Comparison of ENCODE assay signal across 1 cellular context in the genomic region with DNA sequence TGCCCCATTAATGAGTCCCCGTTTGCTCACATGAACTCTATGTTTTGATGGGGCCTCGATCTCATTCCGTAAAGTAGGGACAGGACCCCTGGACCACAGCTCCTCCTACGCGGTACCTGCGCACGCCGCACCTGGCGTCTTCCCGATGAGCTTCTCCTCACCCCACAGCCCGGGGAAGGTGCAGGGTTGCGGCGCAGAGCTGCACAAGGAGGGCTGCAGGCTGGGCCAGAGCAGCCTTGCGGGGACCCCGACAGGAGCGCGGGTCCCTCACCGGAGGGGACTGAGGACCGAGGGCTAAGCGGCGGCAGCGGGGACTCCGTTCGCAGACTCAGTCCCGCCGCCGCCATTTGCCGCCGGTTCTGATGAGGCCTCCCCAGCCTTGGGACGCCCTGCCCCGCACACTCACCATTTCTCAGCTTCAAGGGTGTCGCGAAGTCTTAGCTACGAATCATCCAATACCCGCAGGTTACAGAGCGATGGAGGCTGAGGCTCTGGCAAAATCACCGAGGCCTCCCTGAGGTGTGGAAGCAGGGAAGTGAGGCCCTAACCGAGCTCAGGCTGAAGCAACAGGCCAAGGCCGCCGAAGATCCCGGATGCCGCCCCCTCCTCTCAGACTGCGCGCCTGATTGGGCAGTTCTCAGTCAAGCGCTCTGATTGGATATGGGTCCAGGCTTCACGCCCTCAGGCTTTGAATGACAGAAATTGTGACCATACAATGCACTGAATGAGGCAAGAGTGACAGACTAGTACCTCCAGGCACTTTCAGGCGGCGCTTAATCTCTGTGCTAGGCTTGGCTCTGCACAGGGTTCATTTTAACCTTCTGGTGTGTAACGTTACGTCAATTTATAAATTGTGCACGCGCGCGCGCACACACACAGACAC.
TF ChIP-seq lines count a peak whose summit lies in the region.

No MANE protein-coding gene starts in this region.

TF ChIP-seq in HepG2, 621 proteins besides CTCF, POLR2A, EP300 and RAD21 (continued from another document and continues in another):
- TF ChIP-seq, protein P1, sequence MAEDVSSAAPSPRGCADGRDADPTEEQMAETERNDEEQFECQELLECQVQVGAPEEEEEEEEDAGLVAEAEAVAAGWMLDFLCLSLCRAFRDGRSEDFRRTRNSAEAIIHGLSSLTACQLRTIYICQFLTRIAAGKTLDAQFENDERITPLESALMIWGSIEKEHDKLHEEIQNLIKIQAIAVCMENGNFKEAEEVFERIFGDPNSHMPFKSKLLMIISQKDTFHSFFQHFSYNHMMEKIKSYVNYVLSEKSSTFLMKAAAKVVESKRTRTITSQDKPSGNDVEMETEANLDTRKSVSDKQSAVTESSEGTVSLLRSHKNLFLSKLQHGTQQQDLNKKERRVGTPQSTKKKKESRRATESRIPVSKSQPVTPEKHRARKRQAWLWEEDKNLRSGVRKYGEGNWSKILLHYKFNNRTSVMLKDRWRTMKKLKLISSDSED (CRISPR knock-in tag; IDR thresholded peaks at IDR 0.05), result no peak
- TF ChIP-seq, protein P2, sequence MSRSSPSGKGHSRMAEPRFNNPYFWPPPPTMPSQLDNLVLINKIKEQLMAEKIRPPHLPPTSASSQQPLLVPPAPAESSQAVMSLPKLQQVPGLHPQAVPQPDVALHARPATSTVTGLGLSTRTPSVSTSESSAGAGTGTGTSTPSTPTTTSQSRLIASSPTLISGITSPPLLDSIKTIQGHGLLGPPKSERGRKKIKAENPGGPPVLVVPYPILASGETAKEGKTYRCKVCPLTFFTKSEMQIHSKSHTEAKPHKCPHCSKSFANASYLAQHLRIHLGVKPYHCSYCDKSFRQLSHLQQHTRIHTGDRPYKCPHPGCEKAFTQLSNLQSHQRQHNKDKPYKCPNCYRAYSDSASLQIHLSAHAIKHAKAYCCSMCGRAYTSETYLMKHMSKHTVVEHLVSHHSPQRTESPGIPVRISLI (CRISPR knock-in tag; IDR thresholded peaks at IDR 0.05; ENCODE audit: borderline replicate concordance), result no peak; the same call in 1 of the 2 replicates
- TF ChIP-seq ZBTB7A (CRISPR knock-in tag; IDR thresholded peaks at IDR 0.05) (no peak), MAFF (IDR thresholded peaks at IDR 0.05; ENCODE audit: low read depth, low read length) (0 out of 2 replicates have a peak, but pooled peaks have one; percentile 7), ZNF224 (CRISPR knock-in tag; IDR thresholded peaks at IDR 0.05) (peak; percentile 78; the same call in 1 of the 2 replicates), ZNF101 (CRISPR knock-in tag; IDR thresholded peaks at IDR 0.05; ENCODE audit: borderline replicate concordance, low read depth) (no peak), ZNF460 (CRISPR knock-in tag; IDR thresholded peaks at IDR 0.05; ENCODE audit: borderline replicate concordance) (no peak), GLI4 (CRISPR knock-in tag; IDR thresholded peaks at IDR 0.05; ENCODE audit: borderline replicate concordance) (peak; percentile 60; the same call in 1 of the 2 replicates), RFXANK (CRISPR knock-in tag; IDR thresholded peaks at IDR 0.05) (peak; percentile 65; the same call in 1 of the 2 replicates), ZNF329 (CRISPR knock-in tag; IDR thresholded peaks at IDR 0.05; ENCODE audit: low read depth) (0 out of 2 replicates have a peak, but pooled peaks have one; percentile 14), ZNF3 (CRISPR knock-in tag; IDR thresholded peaks at IDR 0.05) (peak; percentile 18), NCOA1 (CRISPR knock-in tag; IDR thresholded peaks at IDR 0.05) (no peak), KLF11 (CRISPR knock-in tag; IDR thresholded peaks at IDR 0.05) (peak; percentile 71; the same call in 1 of the 2 replicates), BHLHE40 (IDR thresholded peaks at IDR 0.05; ENCODE audit: low read length) (no peak), CHCHD3 (CRISPR knock-in tag; IDR thresholded peaks at IDR 0.05) (no peak), ZNF282 (IDR thresholded peaks at IDR 0.05; ENCODE audit: partially characterized antibody) (no peak), SP4 (CRISPR knock-in tag; IDR thresholded peaks at IDR 0.05) (peak; percentile 99), ZNF598 (CRISPR knock-in tag; IDR thresholded peaks at IDR 0.05; ENCODE audit: borderline replicate concordance) (peak; percentile 32), NFKB2 (CRISPR knock-in tag; IDR thresholded peaks at IDR 0.05; ENCODE audit: borderline replicate concordance) (peak; percentile 84; the same call in 1 of the 2 replicates), ZNF792 (CRISPR knock-in tag; IDR thresholded peaks at IDR 0.05) (peak; percentile 69; the same call in 1 of the 2 replicates), KDM5B (CRISPR knock-in tag; IDR thresholded peaks at IDR 0.05; ENCODE audit: borderline replicate concordance) (peak; percentile 90; the same call in 1 of the 2 replicates), JUND (CRISPR knock-in tag; IDR thresholded peaks at IDR 0.05) (no peak), NFRKB (IDR thresholded peaks at IDR 0.05) (no peak)
- TF ChIP-seq, protein P3, sequence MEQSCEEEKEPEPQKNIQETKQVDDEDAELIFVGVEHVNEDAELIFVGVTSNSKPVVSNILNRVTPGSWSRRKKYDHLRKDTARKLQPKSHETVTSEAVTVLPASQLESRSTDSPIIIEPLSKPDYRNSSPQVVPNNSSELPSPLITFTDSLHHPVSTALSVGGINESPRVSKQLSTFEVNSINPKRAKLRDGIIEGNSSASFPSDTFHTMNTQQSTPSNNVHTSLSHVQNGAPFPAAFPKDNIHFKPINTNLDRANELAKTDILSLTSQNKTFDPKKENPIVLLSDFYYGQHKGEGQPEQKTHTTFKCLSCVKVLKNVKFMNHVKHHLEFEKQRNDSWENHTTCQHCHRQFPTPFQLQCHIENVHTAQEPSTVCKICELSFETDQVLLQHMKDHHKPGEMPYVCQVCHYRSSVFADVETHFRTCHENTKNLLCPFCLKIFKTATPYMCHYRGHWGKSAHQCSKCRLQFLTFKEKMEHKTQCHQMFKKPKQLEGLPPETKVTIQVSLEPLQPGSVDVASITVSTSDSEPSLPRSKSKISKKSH (CRISPR knock-in tag; IDR thresholded peaks at IDR 0.05; ENCODE audit: borderline replicate concordance), result peak; percentile 91
- TF ChIP-seq, protein P4, sequence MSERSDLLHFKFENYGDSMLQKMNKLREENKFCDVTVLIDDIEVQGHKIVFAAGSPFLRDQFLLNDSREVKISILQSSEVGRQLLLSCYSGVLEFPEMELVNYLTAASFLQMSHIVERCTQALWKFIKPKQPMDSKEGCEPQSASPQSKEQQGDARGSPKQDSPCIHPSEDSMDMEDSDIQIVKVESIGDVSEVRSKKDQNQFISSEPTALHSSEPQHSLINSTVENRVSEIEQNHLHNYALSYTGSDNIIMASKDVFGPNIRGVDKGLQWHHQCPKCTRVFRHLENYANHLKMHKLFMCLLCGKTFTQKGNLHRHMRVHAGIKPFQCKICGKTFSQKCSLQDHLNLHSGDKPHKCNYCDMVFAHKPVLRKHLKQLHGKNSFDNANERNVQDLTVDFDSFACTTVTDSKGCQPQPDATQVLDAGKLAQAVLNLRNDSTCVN (CRISPR knock-in tag; IDR thresholded peaks at IDR 0.05; ENCODE audit: borderline replicate concordance), result peak; percentile 56; the same call in 1 of the 2 replicates
- TF ChIP-seq, protein P5, sequence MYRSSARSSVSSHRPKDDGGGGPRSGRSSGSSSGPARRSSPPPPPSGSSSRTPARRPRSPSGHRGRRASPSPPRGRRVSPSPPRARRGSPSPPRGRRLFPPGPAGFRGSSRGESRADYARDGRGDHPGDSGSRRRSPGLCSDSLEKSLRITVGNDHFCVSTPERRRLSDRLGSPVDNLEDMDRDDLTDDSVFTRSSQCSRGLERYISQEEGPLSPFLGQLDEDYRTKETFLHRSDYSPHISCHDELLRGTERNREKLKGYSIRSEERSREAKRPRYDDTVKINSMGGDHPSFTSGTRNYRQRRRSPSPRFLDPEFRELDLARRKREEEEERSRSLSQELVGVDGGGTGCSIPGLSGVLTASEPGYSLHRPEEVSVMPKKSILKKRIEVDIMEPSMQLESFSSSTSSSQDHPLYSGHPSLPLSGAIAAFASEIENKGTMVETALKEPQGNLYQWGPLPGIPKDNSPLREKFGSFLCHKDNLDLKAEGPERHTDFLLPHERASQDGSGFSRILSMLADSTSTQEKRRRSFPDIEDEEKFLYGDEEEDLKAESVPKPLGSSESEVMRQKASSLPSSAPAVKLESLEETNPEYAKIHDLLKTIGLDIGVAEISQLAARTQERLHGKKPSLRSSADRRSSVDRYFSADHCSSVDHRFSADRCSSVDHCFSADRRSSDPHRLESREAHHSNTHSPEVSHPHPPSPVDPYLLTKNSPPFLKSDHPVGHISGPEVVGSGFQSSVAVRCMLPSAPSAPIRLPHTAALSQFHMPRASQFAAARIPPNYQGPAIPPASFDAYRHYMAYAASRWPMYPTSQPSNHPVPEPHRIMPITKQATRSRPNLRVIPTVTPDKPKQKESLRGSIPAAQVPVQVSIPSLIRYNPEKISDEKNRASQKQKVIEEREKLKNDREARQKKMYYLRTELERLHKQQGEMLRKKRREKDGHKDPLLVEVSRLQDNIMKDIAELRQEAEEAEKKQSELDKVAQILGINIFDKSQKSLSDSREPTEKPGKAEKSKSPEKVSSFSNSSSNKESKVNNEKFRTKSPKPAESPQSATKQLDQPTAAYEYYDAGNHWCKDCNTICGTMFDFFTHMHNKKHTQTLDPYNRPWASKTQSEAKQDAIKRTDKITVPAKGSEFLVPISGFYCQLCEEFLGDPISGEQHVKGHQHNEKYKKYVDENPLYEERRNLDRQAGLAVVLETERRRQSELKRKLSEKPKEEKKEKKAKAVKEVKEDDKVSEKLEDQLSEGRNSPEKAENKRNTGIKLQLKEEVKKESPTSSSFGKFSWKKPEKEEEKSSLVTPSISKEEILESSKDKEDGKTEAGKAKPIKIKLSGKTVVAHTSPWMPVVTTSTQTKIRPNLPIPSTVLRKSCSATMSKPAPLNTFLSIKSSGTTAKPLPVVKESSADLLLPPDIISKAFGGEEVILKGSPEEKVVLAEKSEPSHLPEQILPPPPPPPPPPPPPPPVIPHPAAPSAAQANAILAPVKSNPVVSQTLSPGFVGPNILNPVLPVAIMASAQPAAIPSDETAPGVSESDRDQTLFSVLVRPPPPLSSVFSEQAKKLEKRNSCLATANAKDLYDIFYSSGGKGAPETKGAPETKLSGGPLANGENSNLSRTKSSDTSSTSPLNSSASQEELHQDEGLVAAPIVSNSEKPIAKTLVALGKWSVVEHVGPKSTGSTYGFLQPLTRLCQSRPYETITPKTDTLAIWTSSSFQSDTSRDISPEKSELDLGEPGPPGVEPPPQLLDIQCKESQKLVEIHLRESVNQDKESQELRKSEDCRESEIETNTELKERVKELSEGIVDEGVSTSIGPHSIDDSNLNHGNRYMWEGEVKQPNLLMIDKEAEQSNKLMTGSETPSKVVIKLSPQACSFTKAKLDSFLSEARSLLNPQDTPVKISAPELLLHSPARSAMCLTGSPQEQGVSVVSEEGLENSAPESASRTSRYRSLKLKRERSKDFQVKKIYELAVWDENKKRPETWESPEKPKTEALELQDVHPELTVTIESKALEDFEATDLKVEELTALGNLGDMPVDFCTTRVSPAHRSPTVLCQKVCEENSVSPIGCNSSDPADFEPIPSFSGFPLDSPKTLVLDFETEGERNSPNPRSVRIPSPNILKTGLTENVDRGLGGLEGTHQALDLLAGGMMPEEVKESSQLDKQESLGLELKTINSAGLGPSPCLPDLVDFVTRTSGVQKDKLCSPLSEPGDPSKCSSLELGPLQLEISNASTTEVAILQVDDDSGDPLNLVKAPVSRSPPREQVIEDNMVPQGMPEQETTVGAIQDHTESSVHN (CRISPR knock-in tag; IDR thresholded peaks at IDR 0.05), result no peak; the same call in 1 of the 2 replicates
- TF ChIP-seq, protein P6, sequence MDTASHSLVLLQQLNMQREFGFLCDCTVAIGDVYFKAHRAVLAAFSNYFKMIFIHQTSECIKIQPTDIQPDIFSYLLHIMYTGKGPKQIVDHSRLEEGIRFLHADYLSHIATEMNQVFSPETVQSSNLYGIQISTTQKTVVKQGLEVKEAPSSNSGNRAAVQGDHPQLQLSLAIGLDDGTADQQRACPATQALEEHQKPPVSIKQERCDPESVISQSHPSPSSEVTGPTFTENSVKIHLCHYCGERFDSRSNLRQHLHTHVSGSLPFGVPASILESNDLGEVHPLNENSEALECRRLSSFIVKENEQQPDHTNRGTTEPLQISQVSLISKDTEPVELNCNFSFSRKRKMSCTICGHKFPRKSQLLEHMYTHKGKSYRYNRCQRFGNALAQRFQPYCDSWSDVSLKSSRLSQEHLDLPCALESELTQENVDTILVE (CRISPR knock-in tag; IDR thresholded peaks at IDR 0.05), result no peak; the same call in 1 of the 2 replicates
- TF ChIP-seq, protein P7, sequence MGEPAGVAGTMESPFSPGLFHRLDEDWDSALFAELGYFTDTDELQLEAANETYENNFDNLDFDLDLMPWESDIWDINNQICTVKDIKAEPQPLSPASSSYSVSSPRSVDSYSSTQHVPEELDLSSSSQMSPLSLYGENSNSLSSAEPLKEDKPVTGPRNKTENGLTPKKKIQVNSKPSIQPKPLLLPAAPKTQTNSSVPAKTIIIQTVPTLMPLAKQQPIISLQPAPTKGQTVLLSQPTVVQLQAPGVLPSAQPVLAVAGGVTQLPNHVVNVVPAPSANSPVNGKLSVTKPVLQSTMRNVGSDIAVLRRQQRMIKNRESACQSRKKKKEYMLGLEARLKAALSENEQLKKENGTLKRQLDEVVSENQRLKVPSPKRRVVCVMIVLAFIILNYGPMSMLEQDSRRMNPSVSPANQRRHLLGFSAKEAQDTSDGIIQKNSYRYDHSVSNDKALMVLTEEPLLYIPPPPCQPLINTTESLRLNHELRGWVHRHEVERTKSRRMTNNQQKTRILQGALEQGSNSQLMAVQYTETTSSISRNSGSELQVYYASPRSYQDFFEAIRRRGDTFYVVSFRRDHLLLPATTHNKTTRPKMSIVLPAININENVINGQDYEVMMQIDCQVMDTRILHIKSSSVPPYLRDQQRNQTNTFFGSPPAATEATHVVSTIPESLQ (CRISPR knock-in tag; conservative IDR thresholded peaks at IDR 0.05), result no peak
